ENCODE assay signal across 17 cellular contexts in genomic region chrX:42720209-42720608, GRCh38. TPM values are rescaled to one million over a fixed set of nuclear protein-coding genes. Genes with fewer than 3 reads are reported as not detected.
"Had no signal": no experiment of that assay in that cellular context is flagged by ENCODE, and none has a peak within 500 bp of the region (broad histone marks: within the 10 kb centered on the region; RNA-seq: fewer than 3 reads in every experiment).

No MANE protein-coding gene starts in this region.

- FAIRE-seq: islet of Langerhans had no signal

- ATAC-seq: body of pancreas; esophagus mucosa; left colon; stimulated activated memory B cell treated with anti-CD40 and anti-IgM and Interleukin-4, amounts not matched to agents 10 μg/mL and 1 μg/mL and 100 μg/mL, for 72 hours; WTC11 had no signal

- DNase-seq: activated CD4-positive, alpha-beta memory T cell treated with anti-CD3 and anti-CD28 coated beads, Interleukin-2, amount 10 ng/mL, durations not matched to agents 7 days and 5 days; activated CD4-positive, alpha-beta T cell treated with anti-CD3 and anti-CD28 coated beads for 4 hours; activated effector memory CD4-positive, alpha-beta T cell treated with anti-CD3 and anti-CD28 coated beads, Interleukin-2, amount 50 U/mL, for 16 hours; activated naive CD8-positive, alpha-beta T cell treated with anti-CD3 and anti-CD28 coated beads for 36 hours; activated T-cell treated with anti-CD3 and anti-CD28 coated beads, Interleukin-2, amount 50 U/mL, for 48 hours; amygdala; body of pancreas; caudate nucleus; left colon; ovary; thyroid gland; uterus had no signal

- H3K36me3 ChIP-seq: ovary, thyroid gland, uterus had no signal

- H3K4me3 ChIP-seq: body of pancreas, lung, ovary, thyroid gland, uterus had no signal

- H3K27me3 ChIP-seq: body of pancreas, ovary had no signal

- H3K4me1 ChIP-seq: thyroid gland, uterus had no signal

- H3K9me3 ChIP-seq: body of pancreas, ovary, thyroid gland, uterus had no signal

- H3K27ac ChIP-seq: body of pancreas, ovary, thyroid gland, uterus had no signal

RNA-seq across cellular contexts. Expression of gene PPP1R2C, which starts 57.8 kb away (rescaled TPM):
- total RNA-seq: activated CD4-positive, alpha-beta memory T cell treated with anti-CD3 and anti-CD28 coated beads, Interleukin-2, amount 10 ng/mL, durations not matched to agents 7 days and 5 days; activated naive CD8-positive, alpha-beta T cell treated with anti-CD3 and anti-CD28 coated beads for 36 hours; body of pancreas; esophagus mucosa; left colon; lung; ovary; thyroid gland; uterus; WTC11 had no signal
- polyA plus RNA-seq: lung, ovary had no signal
